ENCODE assay signal across 8 cellular contexts in the genomic region with DNA sequence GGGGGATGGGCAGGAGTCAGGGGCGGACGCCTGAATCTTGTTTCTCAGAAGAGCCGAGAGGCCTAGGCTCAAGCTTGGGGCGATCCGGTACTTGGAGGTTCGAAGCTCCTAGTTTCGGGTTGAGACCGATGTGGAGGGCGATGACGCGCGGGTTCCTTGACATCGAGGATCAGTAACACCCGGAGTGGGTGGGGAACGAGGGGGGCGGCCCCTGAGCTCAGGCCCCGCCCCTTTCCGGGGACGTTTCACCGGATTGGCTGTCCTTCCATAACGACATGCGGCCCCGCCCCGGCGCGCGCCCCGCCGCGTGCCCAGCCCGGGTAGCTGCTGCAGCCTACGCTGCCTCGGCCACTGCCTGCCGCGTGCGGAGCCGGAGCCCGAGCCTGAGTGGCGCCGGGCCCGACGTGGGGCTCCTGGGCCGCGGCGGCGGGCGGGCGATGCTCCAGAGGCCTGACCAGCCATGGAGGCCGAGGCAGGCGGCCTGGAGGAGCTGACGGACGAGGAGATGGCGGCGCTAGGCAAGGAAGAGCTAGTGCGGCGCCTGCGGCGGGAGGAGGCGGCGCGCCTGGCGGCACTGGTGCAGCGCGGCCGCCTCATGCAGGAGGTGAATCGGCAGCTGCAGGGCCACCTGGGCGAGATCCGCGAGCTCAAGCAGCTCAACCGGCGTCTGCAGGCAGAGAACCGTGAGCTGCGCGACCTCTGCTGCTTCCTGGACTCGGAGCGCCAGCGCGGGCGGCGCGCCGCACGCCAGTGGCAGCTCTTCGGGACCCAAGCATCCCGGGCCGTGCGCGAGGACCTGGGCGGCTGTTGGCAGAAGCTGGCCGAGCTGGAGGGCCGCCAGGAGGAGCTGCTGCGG. TPM values are rescaled to one million over a fixed set of nuclear protein-coding genes. Genes with fewer than 3 reads are reported as not detected.
DNase-seq lines count a peak whose midpoint lies in the region; ATAC-seq, FAIRE-seq and TF ChIP-seq lines count a peak whose summit lies in the region.

A gene (plus strand): TSS at position 350 of the 856 bp plus-strand sequence. CDS start 111 bp downstream, at position 461.

- peaks cover 51% of the 10 kb centered on the region for H3K4me1 ChIP-seq in CD8-positive, alpha-beta T cell (ENCODE audit: insufficient read depth, low read length)

- peak within 1 kb of the TSS; percentile 81 for H3K4me3 ChIP-seq in CD8-positive, alpha-beta T cell (ENCODE audit: low read depth, low read length)

- peaks cover 2% of the 10 kb centered on the region for H3K36me3 ChIP-seq in CD8-positive, alpha-beta T cell (ENCODE audit: insufficient read depth, low read length)

- peak within 1 kb of the TSS; percentile 73 for H3K27ac ChIP-seq in CD8-positive, alpha-beta T cell (ENCODE audit: low read depth, low read length)

- H3K9me3 Mint-ChIP-seq in CD8-positive, alpha-beta T cell: no peaks in the 10 kb centered on the region

- H3K36me3 Mint-ChIP-seq in CD8-positive, alpha-beta T cell: peaks cover 10% of the 10 kb centered on the region

- intact Hi-C loops in CD8-positive, alpha-beta T cell (cut with DNase I, micrococcal nuclease): loop anchor here (1.0 kb wide), 4 partner anchors 10 to 275 kb away; a partner anchor contains a TSS

- peak within 1 kb of the TSS; percentile 98 for H3K27ac Mint-ChIP-seq in CD8-positive, alpha-beta T cell

- peaks cover 55% of the 10 kb centered on the region for H3K4me1 Mint-ChIP-seq in CD8-positive, alpha-beta T cell (ENCODE audit: low read depth)

- TF ChIP-seq CTCF in CD8-positive, alpha-beta T cell (IDR thresholded peaks at IDR 0.05): no peak

- CTCF ChIA-PET in CD8-positive, alpha-beta T cell (lab: Charles Lee): interaction anchor here (0.7 to 14.8 kb wide), 22 partner anchors 9 to 249 kb away, joined by 3 to 287 read pairs (median 6); a partner anchor contains a TSS

- H3K9me3 ChIP-seq in CD8-positive, alpha-beta T cell (ENCODE audit: low read length): no peaks in the 10 kb centered on the region

- peak; percentile 95 for FAIRE-seq in HTR-8/SVneo (lab: Jason Lieb, UNC)

- ATAC-seq in CD8-positive, alpha-beta T cell: peak; percentile 72
- peak; percentile 63 for ATAC-seq in GM19468 (IDR thresholded peaks at IDR 0.05; ENCODE audit: extremely low read depth, unreplicated experiment)

- DNase-seq in CD8-positive, alpha-beta T cell: peak; percentile 95 to 99 (median 98)
- DNase-seq in HTR-8/SVneo (ENCODE audit: insufficient read length, low spot score): peak; percentile 98
- peak; percentile 89 to 93 for DNase-seq in NOMO-1 (lab: John Stamatoyannopoulos, UW; ENCODE audit: unreplicated experiment in 2 of 2)
- DNase-seq in activated CD8-positive, alpha-beta memory T cell treated with anti-CD3 and anti-CD28 coated beads for 24 hours: peak; percentile 99
- DNase-seq in effector CD4-positive, alpha-beta T cell: peak; percentile 96
- peak; percentile 96 to 97 for DNase-seq in lung microvascular endothelial cell (ENCODE audit: low read depth in 2 of 2)
- peak; percentile 97 to 98 (median 97) for DNase-seq in stimulated activated CD4-positive, alpha-beta T cell treated with anti-CD3 and anti-CD28 coated beads, TNF-alpha, amount 100 ng/mL, for 4 hours (ENCODE audit: low read depth in 3 of 3)

- H3K4me3 Mint-ChIP-seq in CD8-positive, alpha-beta T cell: peak within 1 kb of the TSS; percentile 83

- H3K27me3 Mint-ChIP-seq in CD8-positive, alpha-beta T cell (ENCODE audit: low read depth): no peaks in the 10 kb centered on the region

- POLR2A ChIA-PET in CD8-positive, alpha-beta T cell (lab: Charles Lee): interaction anchor here (0.7 to 8.3 kb wide), 36 partner anchors 10 to 535 kb away, joined by 3 to 178 read pairs (median 4); a partner anchor contains a TSS

- no peaks in the 10 kb centered on the region for H3K27me3 ChIP-seq in CD8-positive, alpha-beta T cell (ENCODE audit: insufficient read depth, low read length)

RNA-seq across cellular contexts. Expression of the gene that starts here (rescaled TPM):
- total RNA-seq in CD8-positive, alpha-beta T cell: 10 to 100 TPM; 25.6 to 27.4 TPM
- total RNA-seq in lung microvascular endothelial cell: 51.9 and 56.0 TPM in 2 replicates

Comparison
In these comparisons a context has a peak if more than half of its experiments do, and no peak if none do; other contexts are left out.
1. Peak in every context shown above with its lines: DNase-seq, ATAC-seq, H3K4me3 ChIP-seq and H3K27ac ChIP-seq.